Comparison of ENCODE assay signal across 1 cellular context in the genomic region with DNA sequence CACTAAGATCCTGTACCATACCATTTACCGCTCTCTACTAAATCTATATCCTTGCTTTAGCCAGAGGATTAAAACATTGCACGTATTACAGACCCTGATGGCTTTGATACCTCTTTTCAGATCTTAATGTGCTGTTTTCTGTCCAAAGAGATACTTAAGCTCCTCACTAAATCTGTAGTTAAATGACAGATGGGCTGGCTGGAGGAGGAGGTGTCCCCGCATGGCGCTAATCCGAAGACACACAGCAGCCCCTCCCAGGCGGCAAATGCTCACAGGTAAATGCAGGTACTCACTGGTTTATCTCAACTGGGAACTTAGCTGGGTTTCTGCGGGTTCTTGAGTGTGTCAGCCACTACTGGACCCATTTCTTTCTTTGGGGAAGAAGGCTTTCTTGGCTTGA.
TF ChIP-seq lines count a peak whose summit lies in the region.

No MANE protein-coding gene starts in this region.

TF ChIP-seq in WTC11, 78 proteins besides CTCF, POLR2A, EP300 and RAD21 (continued from another document):
- TF ChIP-seq ZNF219 (CRISPR knock-in tag; IDR thresholded peaks at IDR 0.05; ENCODE audit: borderline replicate concordance) (no peak), HMGA2 (CRISPR knock-in tag; IDR thresholded peaks at IDR 0.05) (no peak)
- TF ChIP-seq, protein P1, sequence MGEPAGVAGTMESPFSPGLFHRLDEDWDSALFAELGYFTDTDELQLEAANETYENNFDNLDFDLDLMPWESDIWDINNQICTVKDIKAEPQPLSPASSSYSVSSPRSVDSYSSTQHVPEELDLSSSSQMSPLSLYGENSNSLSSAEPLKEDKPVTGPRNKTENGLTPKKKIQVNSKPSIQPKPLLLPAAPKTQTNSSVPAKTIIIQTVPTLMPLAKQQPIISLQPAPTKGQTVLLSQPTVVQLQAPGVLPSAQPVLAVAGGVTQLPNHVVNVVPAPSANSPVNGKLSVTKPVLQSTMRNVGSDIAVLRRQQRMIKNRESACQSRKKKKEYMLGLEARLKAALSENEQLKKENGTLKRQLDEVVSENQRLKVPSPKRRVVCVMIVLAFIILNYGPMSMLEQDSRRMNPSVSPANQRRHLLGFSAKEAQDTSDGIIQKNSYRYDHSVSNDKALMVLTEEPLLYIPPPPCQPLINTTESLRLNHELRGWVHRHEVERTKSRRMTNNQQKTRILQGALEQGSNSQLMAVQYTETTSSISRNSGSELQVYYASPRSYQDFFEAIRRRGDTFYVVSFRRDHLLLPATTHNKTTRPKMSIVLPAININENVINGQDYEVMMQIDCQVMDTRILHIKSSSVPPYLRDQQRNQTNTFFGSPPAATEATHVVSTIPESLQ (CRISPR knock-in tag; IDR thresholded peaks at IDR 0.05) = no peak
